Comparison of ENCODE assay signal across 7 cellular contexts in genomic region chr5:133944263-133945230, GRCh38.
A peak's percentile ranks its signal among the peaks of the same experiment; 100 is the strongest.
DNase-seq lines count a peak whose midpoint lies in the region; ATAC-seq lines count a peak whose summit lies in the region.

No MANE protein-coding gene starts in this region.

- no peak for ATAC-seq in GM21360 (IDR thresholded peaks at IDR 0.05; ENCODE audit: unreplicated experiment)

- in situ Hi-C loops in T47D (cut with HindIII; ENCODE audit: low pct_unique_long_range_greater_than_20kb, low sequenced_read_pairs), result no loop called here

- DNase-seq in ELF-1 (ENCODE audit: low read depth, low spot score) (peak; percentile 68), HuH-7 (ENCODE audit: low spot score) (peak; percentile 62), RKO (ENCODE audit: low spot score) (peak; percentile 39), T47D (ENCODE audit: low read depth in 1 of 2, low spot score in 1 of 2) (peak; percentile 33 to 72), kidney glomerular epithelial cell (lab: John Stamatoyannopoulos, UW) (peak; percentile 81)
- DNase-seq in stimulated activated CD8-positive, alpha-beta memory T cell treated with anti-CD3 and anti-CD28 coated beads, Interleukin-4, amount 100 ng/mL, for 24 hours (ENCODE audit: low read depth), result peak; percentile 18

Comparison
In these comparisons a context has a peak if more than half of its experiments do, and no peak if none do; other contexts are left out.
1. DNase-seq: peak in every context shown above with its lines; median percentile 81 in kidney glomerular epithelial cell; 68 in ELF-1; 62 in HuH-7; 52 in T47D; 39 in RKO; 18 in stimulated activated CD8-positive, alpha-beta memory T cell treated with anti-CD3 and anti-CD28 coated beads, Interleukin-4, amount 100 ng/mL, for 24 hours.